In genomic region chr13:29749401-29750177, GRCh38 we compare ENCODE assay signal across 1 cellular context.
TF ChIP-seq lines count a peak whose summit lies in the region.

No MANE protein-coding gene starts in this region.

TF ChIP-seq in GM12878, 131 proteins besides CTCF, POLR2A, EP300 and RAD21 (continued from another document):
- TF ChIP-seq ELK1 (IDR thresholded peaks at IDR 0.05; ENCODE audit: low read depth, low read length) (no peak), TBL1XR1 (IDR thresholded peaks at IDR 0.05; ENCODE audit: low read depth, low read length) (no peak), RUNX3 (IDR thresholded peaks at IDR 0.05; ENCODE audit: low read length) (no peak), NR2F1 (conservative IDR thresholded peaks at IDR 0.05) (no peak), ZBTB40 (IDR thresholded peaks at IDR 0.05; ENCODE audit: borderline replicate concordance) (no peak), YBX1 (IDR thresholded peaks at IDR 0.05) (no peak), BRCA1 (IDR thresholded peaks at IDR 0.05; ENCODE audit: low read depth, low read length) (no peak), CREM (IDR thresholded peaks at IDR 0.05; ENCODE audit: low read depth) (no peak), MLLT1 (IDR thresholded peaks at IDR 0.05) (no peak), WRNIP1 (IDR thresholded peaks at IDR 0.05; ENCODE audit: borderline replicate concordance, low read depth, low read length) (no peak), HDAC6 (IDR thresholded peaks at IDR 0.05; ENCODE audit: unreplicated experiment) (no peak)
